Comparison of ENCODE assay signal across 1 cellular context in genomic region chr2:153478289-153479261, GRCh38.
TF ChIP-seq lines count a peak whose summit lies in the region.

Gene RPRM (minus strand): TSS chr2:153478762. CDS start chr2:153478565, 197 bp downstream.

TF ChIP-seq in HepG2, 621 proteins besides CTCF, POLR2A, EP300 and RAD21 (continued from another document and continues in another):
- TF ChIP-seq, protein P1, sequence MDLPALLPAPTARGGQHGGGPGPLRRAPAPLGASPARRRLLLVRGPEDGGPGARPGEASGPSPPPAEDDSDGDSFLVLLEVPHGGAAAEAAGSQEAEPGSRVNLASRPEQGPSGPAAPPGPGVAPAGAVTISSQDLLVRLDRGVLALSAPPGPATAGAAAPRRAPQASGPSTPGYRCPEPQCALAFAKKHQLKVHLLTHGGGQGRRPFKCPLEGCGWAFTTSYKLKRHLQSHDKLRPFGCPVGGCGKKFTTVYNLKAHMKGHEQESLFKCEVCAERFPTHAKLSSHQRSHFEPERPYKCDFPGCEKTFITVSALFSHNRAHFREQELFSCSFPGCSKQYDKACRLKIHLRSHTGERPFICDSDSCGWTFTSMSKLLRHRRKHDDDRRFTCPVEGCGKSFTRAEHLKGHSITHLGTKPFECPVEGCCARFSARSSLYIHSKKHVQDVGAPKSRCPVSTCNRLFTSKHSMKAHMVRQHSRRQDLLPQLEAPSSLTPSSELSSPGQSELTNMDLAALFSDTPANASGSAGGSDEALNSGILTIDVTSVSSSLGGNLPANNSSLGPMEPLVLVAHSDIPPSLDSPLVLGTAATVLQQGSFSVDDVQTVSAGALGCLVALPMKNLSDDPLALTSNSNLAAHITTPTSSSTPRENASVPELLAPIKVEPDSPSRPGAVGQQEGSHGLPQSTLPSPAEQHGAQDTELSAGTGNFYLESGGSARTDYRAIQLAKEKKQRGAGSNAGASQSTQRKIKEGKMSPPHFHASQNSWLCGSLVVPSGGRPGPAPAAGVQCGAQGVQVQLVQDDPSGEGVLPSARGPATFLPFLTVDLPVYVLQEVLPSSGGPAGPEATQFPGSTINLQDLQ (CRISPR knock-in tag; IDR thresholded peaks at IDR 0.05), result no peak; the same call in 1 of the 2 replicates
- TF ChIP-seq SIX1 (CRISPR knock-in tag; IDR thresholded peaks at IDR 0.05; ENCODE audit: borderline replicate concordance) (no peak), HDAC6 (IDR thresholded peaks at IDR 0.05; ENCODE audit: low read depth, low read length) (no peak), ZNF646 (CRISPR knock-in tag; IDR thresholded peaks at IDR 0.05) (no peak), ZNF451 (CRISPR knock-in tag; IDR thresholded peaks at IDR 0.05) (0 out of 2 replicates have a peak, but pooled peaks have one; percentile 87), ZBTB7B (CRISPR knock-in tag; IDR thresholded peaks at IDR 0.05) (no peak), ZNF33B (CRISPR knock-in tag; IDR thresholded peaks at IDR 0.05) (no peak), HMG20B (CRISPR knock-in tag; conservative IDR thresholded peaks at IDR 0.05) (no peak), ZMAT3 (CRISPR knock-in tag; conservative IDR thresholded peaks at IDR 0.05) (peak; percentile 65; the same call in 1 of the 2 replicates), HDAC1 (CRISPR knock-in tag; IDR thresholded peaks at IDR 0.05) (peak; percentile 48; the same call in 1 of the 2 replicates), ZFP62 (CRISPR knock-in tag; IDR thresholded peaks at IDR 0.05) (no peak), ZNF674 (CRISPR knock-in tag; IDR thresholded peaks at IDR 0.05; ENCODE audit: low read depth) (no peak), ZNF512B (CRISPR knock-in tag; IDR thresholded peaks at IDR 0.05; ENCODE audit: borderline replicate concordance) (no peak), XRCC5 (optimal IDR thresholded peaks at IDR 0.05; ENCODE audit: low read length) (peak; percentile 85), HNF4G (IDR thresholded peaks at IDR 0.05; ENCODE audit: borderline replicate concordance, low read depth, low read length) (no peak), HNF4G (CRISPR knock-in tag; IDR thresholded peaks at IDR 0.05; ENCODE audit: borderline replicate concordance, low read depth) (no peak), ZNF496 (CRISPR knock-in tag; IDR thresholded peaks at IDR 0.05; ENCODE audit: insufficient replicate concordance) (no peak), NR2F6 (IDR thresholded peaks at IDR 0.05) (peak; percentile 37; the same call in 1 of the 2 replicates), NR2F6 (CRISPR knock-in tag; IDR thresholded peaks at IDR 0.05) (peak; percentile 50; the same call in 1 of the 2 replicates), LCORL (IDR thresholded peaks at IDR 0.05) (no peak), LCORL (CRISPR knock-in tag; IDR thresholded peaks at IDR 0.05) (no peak), RBM39 (IDR thresholded peaks at IDR 0.05; ENCODE audit: low read depth, low read length, poor library complexity, severe bottlenecking) (no peak)
- TF ChIP-seq, protein P2, sequence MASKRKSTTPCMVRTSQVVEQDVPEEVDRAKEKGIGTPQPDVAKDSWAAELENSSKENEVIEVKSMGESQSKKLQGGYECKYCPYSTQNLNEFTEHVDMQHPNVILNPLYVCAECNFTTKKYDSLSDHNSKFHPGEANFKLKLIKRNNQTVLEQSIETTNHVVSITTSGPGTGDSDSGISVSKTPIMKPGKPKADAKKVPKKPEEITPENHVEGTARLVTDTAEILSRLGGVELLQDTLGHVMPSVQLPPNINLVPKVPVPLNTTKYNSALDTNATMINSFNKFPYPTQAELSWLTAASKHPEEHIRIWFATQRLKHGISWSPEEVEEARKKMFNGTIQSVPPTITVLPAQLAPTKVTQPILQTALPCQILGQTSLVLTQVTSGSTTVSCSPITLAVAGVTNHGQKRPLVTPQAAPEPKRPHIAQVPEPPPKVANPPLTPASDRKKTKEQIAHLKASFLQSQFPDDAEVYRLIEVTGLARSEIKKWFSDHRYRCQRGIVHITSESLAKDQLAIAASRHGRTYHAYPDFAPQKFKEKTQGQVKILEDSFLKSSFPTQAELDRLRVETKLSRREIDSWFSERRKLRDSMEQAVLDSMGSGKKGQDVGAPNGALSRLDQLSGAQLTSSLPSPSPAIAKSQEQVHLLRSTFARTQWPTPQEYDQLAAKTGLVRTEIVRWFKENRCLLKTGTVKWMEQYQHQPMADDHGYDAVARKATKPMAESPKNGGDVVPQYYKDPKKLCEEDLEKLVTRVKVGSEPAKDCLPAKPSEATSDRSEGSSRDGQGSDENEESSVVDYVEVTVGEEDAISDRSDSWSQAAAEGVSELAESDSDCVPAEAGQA (IDR thresholded peaks at IDR 0.05; ENCODE audit: low read depth), result no peak
- TF ChIP-seq, protein P2 (CRISPR knock-in tag; IDR thresholded peaks at IDR 0.05; ENCODE audit: borderline replicate concordance), result no peak
- TF ChIP-seq, protein P3, sequence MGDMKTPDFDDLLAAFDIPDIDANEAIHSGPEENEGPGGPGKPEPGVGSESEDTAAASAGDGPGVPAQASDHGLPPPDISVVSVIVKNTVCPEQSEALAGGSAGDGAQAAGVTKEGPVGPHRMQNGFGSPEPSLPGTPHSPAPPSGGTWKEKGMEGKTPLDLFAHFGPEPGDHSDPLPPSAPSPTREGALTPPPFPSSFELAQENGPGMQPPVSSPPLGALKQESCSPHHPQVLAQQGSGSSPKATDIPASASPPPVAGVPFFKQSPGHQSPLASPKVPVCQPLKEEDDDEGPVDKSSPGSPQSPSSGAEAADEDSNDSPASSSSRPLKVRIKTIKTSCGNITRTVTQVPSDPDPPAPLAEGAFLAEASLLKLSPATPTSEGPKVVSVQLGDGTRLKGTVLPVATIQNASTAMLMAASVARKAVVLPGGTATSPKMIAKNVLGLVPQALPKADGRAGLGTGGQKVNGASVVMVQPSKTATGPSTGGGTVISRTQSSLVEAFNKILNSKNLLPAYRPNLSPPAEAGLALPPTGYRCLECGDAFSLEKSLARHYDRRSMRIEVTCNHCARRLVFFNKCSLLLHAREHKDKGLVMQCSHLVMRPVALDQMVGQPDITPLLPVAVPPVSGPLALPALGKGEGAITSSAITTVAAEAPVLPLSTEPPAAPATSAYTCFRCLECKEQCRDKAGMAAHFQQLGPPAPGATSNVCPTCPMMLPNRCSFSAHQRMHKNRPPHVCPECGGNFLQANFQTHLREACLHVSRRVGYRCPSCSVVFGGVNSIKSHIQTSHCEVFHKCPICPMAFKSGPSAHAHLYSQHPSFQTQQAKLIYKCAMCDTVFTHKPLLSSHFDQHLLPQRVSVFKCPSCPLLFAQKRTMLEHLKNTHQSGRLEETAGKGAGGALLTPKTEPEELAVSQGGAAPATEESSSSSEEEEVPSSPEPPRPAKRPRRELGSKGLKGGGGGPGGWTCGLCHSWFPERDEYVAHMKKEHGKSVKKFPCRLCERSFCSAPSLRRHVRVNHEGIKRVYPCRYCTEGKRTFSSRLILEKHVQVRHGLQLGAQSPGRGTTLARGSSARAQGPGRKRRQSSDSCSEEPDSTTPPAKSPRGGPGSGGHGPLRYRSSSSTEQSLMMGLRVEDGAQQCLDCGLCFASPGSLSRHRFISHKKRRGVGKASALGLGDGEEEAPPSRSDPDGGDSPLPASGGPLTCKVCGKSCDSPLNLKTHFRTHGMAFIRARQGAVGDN (CRISPR knock-in tag; IDR thresholded peaks at IDR 0.05), result peak; percentile 76
- TF ChIP-seq, protein P4, sequence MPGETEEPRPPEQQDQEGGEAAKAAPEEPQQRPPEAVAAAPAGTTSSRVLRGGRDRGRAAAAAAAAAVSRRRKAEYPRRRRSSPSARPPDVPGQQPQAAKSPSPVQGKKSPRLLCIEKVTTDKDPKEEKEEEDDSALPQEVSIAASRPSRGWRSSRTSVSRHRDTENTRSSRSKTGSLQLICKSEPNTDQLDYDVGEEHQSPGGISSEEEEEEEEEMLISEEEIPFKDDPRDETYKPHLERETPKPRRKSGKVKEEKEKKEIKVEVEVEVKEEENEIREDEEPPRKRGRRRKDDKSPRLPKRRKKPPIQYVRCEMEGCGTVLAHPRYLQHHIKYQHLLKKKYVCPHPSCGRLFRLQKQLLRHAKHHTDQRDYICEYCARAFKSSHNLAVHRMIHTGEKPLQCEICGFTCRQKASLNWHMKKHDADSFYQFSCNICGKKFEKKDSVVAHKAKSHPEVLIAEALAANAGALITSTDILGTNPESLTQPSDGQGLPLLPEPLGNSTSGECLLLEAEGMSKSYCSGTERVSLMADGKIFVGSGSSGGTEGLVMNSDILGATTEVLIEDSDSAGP (CRISPR knock-in tag; IDR thresholded peaks at IDR 0.05; ENCODE audit: borderline replicate concordance), result peak; percentile 64; the same call in 1 of the 2 replicates
